29 cellular contexts compared by ENCODE assay signal in the genomic region with DNA sequence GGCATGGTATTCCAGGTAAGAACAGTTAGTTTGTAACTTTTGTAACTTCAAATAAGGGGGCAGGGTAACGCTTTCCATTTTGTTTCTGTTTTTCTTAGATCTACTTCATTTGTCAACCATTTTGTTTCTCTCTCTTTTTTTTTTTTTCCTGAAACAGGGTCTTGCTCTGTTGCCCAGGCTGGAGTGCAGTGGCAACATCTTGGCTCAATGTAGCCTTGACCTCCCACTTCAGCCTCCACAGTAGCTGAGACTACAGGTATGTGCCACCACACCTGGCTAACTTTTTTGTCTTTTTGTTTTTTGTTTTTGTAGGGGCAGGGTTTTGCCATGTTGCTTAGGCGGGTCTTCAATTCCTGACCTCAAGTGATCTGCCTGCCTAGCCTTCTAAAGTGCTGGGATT.
"Had no signal": no experiment of that assay in that cellular context is flagged by ENCODE, and none has a peak within 500 bp of the region (broad histone marks: within the 10 kb centered on the region; RNA-seq: fewer than 3 reads in every experiment).

No MANE protein-coding gene starts in this region.

- ATAC-seq: stimulated activated effector memory CD8-positive, alpha-beta T cell treated with anti-CD3 and anti-CD28 coated beads, Interleukin-12 subunit alpha, Interleukin-12 subunit beta, amount 100 ng/mL, for 72 hours; stimulated activated memory B cell treated with anti-CD40 and anti-IgM and Interleukin-4, amounts not matched to agents 10 μg/mL and 1 μg/mL and 100 μg/mL, for 72 hours; stimulated activated naive B cell treated with anti-CD40 and anti-IgM and Interleukin-4, amounts not matched to agents 10 μg/mL and 1 μg/mL and 100 μg/mL, for 72 hours; stimulated activated naive CD8-positive, alpha-beta T cell treated with anti-CD3 and anti-CD28 coated beads, Interleukin-15, amount 100 ng/mL, for 72 hours; stimulated activated naive CD8-positive, alpha-beta T cell treated with anti-CD3 and anti-CD28 coated beads, Interleukin-15, Interleukin-2, amounts not matched to agents 100 U/mL and 50 U/mL, for 24 hours; upper lobe of right lung had no signal

- H3K36me3 Mint-ChIP-seq: stimulated activated effector memory CD8-positive, alpha-beta T cell treated with anti-CD3 and anti-CD28 coated beads, Interleukin-12 subunit alpha, Interleukin-12 subunit beta, amount 100 ng/mL, for 72 hours; stimulated activated memory B cell treated with anti-CD40 and anti-IgM and Interleukin-4, amounts not matched to agents 10 μg/mL and 1 μg/mL and 100 μg/mL, for 72 hours; stimulated activated naive B cell treated with anti-CD40 and anti-IgM and Interleukin-4, amounts not matched to agents 10 μg/mL and 1 μg/mL and 100 μg/mL, for 72 hours had no signal

- FAIRE-seq: urothelium cell line had no signal

- H3K9me3 ChIP-seq: stomach, suprapubic skin, testis, thoracic aorta, thyroid gland, tibial artery, tibial nerve, transverse colon, upper lobe of left lung, upper lobe of right lung, uterus, vagina had no signal

- H3K27me3 Mint-ChIP-seq: type B pancreatic cell had no signal

- H3K27ac Mint-ChIP-seq: stimulated activated effector memory CD8-positive, alpha-beta T cell treated with anti-CD3 and anti-CD28 coated beads, Interleukin-12 subunit alpha, Interleukin-12 subunit beta, amount 100 ng/mL, for 72 hours; stimulated activated memory B cell treated with anti-CD40 and anti-IgM and Interleukin-4, amounts not matched to agents 10 μg/mL and 1 μg/mL and 100 μg/mL, for 72 hours; stimulated activated naive B cell treated with anti-CD40 and anti-IgM and Interleukin-4, amounts not matched to agents 10 μg/mL and 1 μg/mL and 100 μg/mL, for 72 hours; stimulated activated naive CD8-positive, alpha-beta T cell treated with anti-CD3 and anti-CD28 coated beads, Interleukin-15, amount 100 ng/mL, for 72 hours; stimulated activated naive CD8-positive, alpha-beta T cell treated with anti-CD3 and anti-CD28 coated beads, Interleukin-15, Interleukin-2, amounts not matched to agents 100 ng/mL and 50 ng/mL, for 24 hours; type B pancreatic cell had no signal

- H3K4me1 ChIP-seq: suprapubic skin, testis, thyroid gland, tibial artery, upper lobe of right lung, uterus, vagina had no signal

- H3K4me3 Mint-ChIP-seq: stimulated activated effector memory CD8-positive, alpha-beta T cell treated with anti-CD3 and anti-CD28 coated beads, Interleukin-12 subunit alpha, Interleukin-12 subunit beta, amount 100 ng/mL, for 72 hours; stimulated activated memory B cell treated with anti-CD40 and anti-IgM and Interleukin-4, amounts not matched to agents 10 μg/mL and 1 μg/mL and 100 μg/mL, for 72 hours; stimulated activated naive B cell treated with anti-CD40 and anti-IgM and Interleukin-4, amounts not matched to agents 10 μg/mL and 1 μg/mL and 100 μg/mL, for 72 hours; stimulated activated naive CD8-positive, alpha-beta T cell treated with anti-CD3 and anti-CD28 coated beads, Interleukin-15, amount 100 ng/mL, for 72 hours; stimulated activated naive CD8-positive, alpha-beta T cell treated with anti-CD3 and anti-CD28 coated beads, Interleukin-15, Interleukin-2, amounts not matched to agents 100 ng/mL and 50 ng/mL, for 24 hours; type B pancreatic cell had no signal

- DNase-seq: stimulated activated CD4-positive, alpha-beta T cell treated with anti-CD3 and anti-CD28 coated beads, Interleukin-2, amount 100 ng/mL, for 48 hours; stimulated activated CD4-positive, alpha-beta T cell treated with anti-CD3 and anti-CD28 coated beads, Interleukin-4, amount 100 ng/mL, for 1 hour; stimulated activated CD4-positive, alpha-beta T cell treated with anti-CD3 and anti-CD28 coated beads, Interleukin-4, amount 100 ng/mL, for 24 hours; stimulated activated CD4-positive, alpha-beta T cell treated with anti-CD3 and anti-CD28 coated beads, Interleukin-4, amount 100 ng/mL, for 4 hours; stimulated activated CD8-positive, alpha-beta memory T cell treated with anti-CD3 and anti-CD28 coated beads, Interleukin-4, amount 100 ng/mL, for 48 hours; stimulated activated naive B cell treated with anti-CD40 and anti-IgM and Interleukin-4, amounts not matched to agents 10 μg/mL and 1 μg/mL and 100 μg/mL, for 72 hours; stimulated activated naive CD4-positive, alpha-beta T cell; stimulated activated naive CD4-positive, alpha-beta T cell treated with Interleukin-2 at 50 U/mL for 16 hours; stimulated activated naive CD8-positive, alpha-beta T cell treated with anti-CD3 and anti-CD28 coated beads, Interleukin-15, amount 100 ng/mL, for 72 hours; stimulated activated naive CD8-positive, alpha-beta T cell treated with anti-CD3 and anti-CD28 coated beads, Interleukin-15, Interleukin-2, amounts not matched to agents 100 U/mL and 50 U/mL, for 24 hours; stomach; substantia nigra; testis; thyroid gland; tibial artery; transverse colon; trophoblast cell; upper lobe of left lung; upper lobe of right lung; uterus had no signal

- H3K4me3 ChIP-seq: stomach, suprapubic skin, testis, thoracic aorta, thyroid gland, tibial artery, tibial nerve, transverse colon, upper lobe of left lung, upper lobe of right lung, uterus, vagina had no signal

- H3K27ac ChIP-seq: stomach, suprapubic skin, testis, thoracic aorta, thyroid gland, tibial artery, tibial nerve, transverse colon, upper lobe of left lung, upper lobe of right lung, uterus, vagina had no signal

- H3K27me3 ChIP-seq: stomach, suprapubic skin, testis, thyroid gland, tibial artery, tibial nerve, transverse colon, upper lobe of left lung, upper lobe of right lung, uterus, vagina had no signal

- H3K4me1 Mint-ChIP-seq: stimulated activated effector memory CD8-positive, alpha-beta T cell treated with anti-CD3 and anti-CD28 coated beads, Interleukin-12 subunit alpha, Interleukin-12 subunit beta, amount 100 ng/mL, for 72 hours; stimulated activated memory B cell treated with anti-CD40 and anti-IgM and Interleukin-4, amounts not matched to agents 10 μg/mL and 1 μg/mL and 100 μg/mL, for 72 hours; stimulated activated naive B cell treated with anti-CD40 and anti-IgM and Interleukin-4, amounts not matched to agents 10 μg/mL and 1 μg/mL and 100 μg/mL, for 72 hours; stimulated activated naive CD8-positive, alpha-beta T cell treated with anti-CD3 and anti-CD28 coated beads, Interleukin-15, amount 100 ng/mL, for 72 hours had no signal

- H3K9me3 Mint-ChIP-seq: stimulated activated effector memory CD8-positive, alpha-beta T cell treated with anti-CD3 and anti-CD28 coated beads, Interleukin-12 subunit alpha, Interleukin-12 subunit beta, amount 100 ng/mL, for 72 hours; stimulated activated memory B cell treated with anti-CD40 and anti-IgM and Interleukin-4, amounts not matched to agents 10 μg/mL and 1 μg/mL and 100 μg/mL, for 72 hours; stimulated activated naive B cell treated with anti-CD40 and anti-IgM and Interleukin-4, amounts not matched to agents 10 μg/mL and 1 μg/mL and 100 μg/mL, for 72 hours; stimulated activated naive CD8-positive, alpha-beta T cell treated with anti-CD3 and anti-CD28 coated beads, Interleukin-15, amount 100 ng/mL, for 72 hours; stimulated activated naive CD8-positive, alpha-beta T cell treated with anti-CD3 and anti-CD28 coated beads, Interleukin-15, Interleukin-2, amounts not matched to agents 100 ng/mL and 50 ng/mL, for 24 hours had no signal

- H3K36me3 ChIP-seq: stomach, suprapubic skin, thoracic aorta, thyroid gland, tibial artery, tibial nerve, transverse colon, upper lobe of left lung, upper lobe of right lung, uterus, vagina had no signal
